In the genomic region with DNA sequence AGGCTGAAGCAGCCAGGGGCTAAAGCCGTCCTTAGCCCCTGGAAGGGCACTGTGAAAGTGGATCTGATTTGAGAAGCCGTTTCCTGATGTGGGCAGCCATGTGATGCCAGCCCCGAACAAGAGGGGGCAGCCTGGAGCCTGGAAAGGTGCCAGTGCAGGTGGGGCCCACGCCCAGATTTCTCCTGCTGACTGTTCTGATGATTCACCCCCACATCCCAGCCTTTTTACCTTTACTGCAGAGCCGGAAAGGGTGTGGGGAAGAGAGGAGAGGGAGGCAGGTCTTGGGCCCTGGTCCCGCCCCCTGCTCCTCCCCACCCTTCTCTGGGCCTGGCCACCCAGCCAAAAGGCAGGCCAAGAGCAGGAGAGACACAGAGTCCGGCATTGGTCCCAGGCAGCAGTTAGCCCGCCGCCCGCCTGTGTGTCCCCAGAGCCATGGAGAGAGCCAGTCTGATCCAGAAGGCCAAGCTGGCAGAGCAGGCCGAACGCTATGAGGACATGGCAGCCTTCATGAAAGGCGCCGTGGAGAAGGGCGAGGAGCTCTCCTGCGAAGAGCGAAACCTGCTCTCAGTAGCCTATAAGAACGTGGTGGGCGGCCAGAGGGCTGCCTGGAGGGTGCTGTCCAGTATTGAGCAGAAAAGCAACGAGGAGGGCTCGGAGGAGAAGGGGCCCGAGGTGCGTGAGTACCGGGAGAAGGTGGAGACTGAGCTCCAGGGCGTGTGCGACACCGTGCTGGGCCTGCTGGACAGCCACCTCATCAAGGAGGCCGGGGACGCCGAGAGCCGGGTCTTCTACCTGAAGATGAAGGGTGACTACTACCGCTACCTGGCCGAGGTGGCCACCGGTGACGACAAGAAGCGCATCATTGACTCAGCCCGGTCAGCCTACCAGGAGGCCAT, we compare ENCODE assay signal across 8 cellular contexts. TPM values are rescaled to one million over a fixed set of nuclear protein-coding genes. Genes with fewer than 3 reads are reported as not detected.
DNase-seq lines count a peak whose midpoint lies in the region; ATAC-seq and TF ChIP-seq lines count a peak whose summit lies in the region.

A gene (plus strand): TSS at position 369 of the 896 bp plus-strand sequence. CDS start 64 bp downstream, at position 433.

- ATAC-seq in HG02981 (IDR thresholded peaks at IDR 0.05; ENCODE audit: unreplicated experiment) (no peak), GM21381 (IDR thresholded peaks at IDR 0.05; ENCODE audit: unreplicated experiment) (no peak)

- DNase-seq in cardiac muscle cell (ENCODE audit: low read depth in 1 of 2, low spot score in 1 of 2) (no peak), cardiac septum (ENCODE audit: low spot score) (no peak), NCI-H510A (lab: John Stamatoyannopoulos, UW) (peak; percentile 92), left ventricle myocardium inferior (no peak)
- DNase-seq in activated T-cell treated with anti-CD3 and anti-CD28 coated beads, Interleukin-2, amount 50 U/mL, for 48 hours, result peak; percentile 82 to 83
- peak; percentile 42 for DNase-seq in stimulated activated CD4-positive, alpha-beta T cell treated with anti-CD3 and anti-CD28 coated beads, Interleukin-12 subunit alpha, Interleukin-12 subunit beta, amount 100 ng/mL, for 4 hours

- H3K27ac ChIP-seq in cardiac muscle cell, result no peak within 1 kb of the TSS
- no peak within 1 kb of the TSS for H3K27ac ChIP-seq in left ventricle myocardium inferior (replicated peaks)

- peak; percentile 20 for TF ChIP-seq CTCF in cardiac muscle cell (IDR thresholded peaks at IDR 0.05; ENCODE audit: low read depth, low read length)
- TF ChIP-seq CTCF in left ventricle myocardium inferior (IDR thresholded peaks at IDR 0.05; ENCODE audit: borderline replicate concordance), result no peak

- H3K9me3 ChIP-seq in cardiac muscle cell (ENCODE audit: low read depth) (no peaks in the 10 kb centered on the region), left ventricle myocardium inferior (replicated peaks) (no peaks in the 10 kb centered on the region)

- intact Hi-C loops in cardiac septum (cut with DNase I) (loop anchor here (5.0 kb wide), 1 partner anchor 41 kb away; no protein-coding TSS in a partner anchor), left ventricle myocardium inferior (cut with micrococcal nuclease) (no loop called here)

- H3K4me3 ChIP-seq in cardiac muscle cell, result no peak within 1 kb of the TSS
- H3K4me3 ChIP-seq in left ventricle myocardium inferior, result peak within 1 kb of the TSS; percentile 75

- H3K36me3 ChIP-seq in cardiac muscle cell, result no peaks in the 10 kb centered on the region
- no peaks in the 10 kb centered on the region for H3K36me3 ChIP-seq in left ventricle myocardium inferior

- H3K27me3 ChIP-seq in cardiac muscle cell, result no peaks in the 10 kb centered on the region
- H3K27me3 ChIP-seq in left ventricle myocardium inferior (ENCODE audit: low read depth), result no peaks in the 10 kb centered on the region

- H3K4me1 ChIP-seq in cardiac muscle cell (ENCODE audit: low read depth) (no peaks in the 10 kb centered on the region), left ventricle myocardium inferior (peaks cover 21% of the 10 kb centered on the region)

RNA-seq across cellular contexts. Expression of the gene that starts here (rescaled TPM):
- 0.15 and 0.25 TPM in 2 replicates for total RNA-seq in cardiac muscle cell
- 0.13 TPM in 1 of 2 replicates, not detected in the other for polyA plus RNA-seq in cardiac muscle cell
- not detected for total RNA-seq in cardiac septum
- total RNA-seq in left ventricle myocardium inferior, result 0.16 TPM

Comparison
In these comparisons a context has a peak if more than half of its experiments do, and no peak if none do; other contexts are left out.
1. DNase-seq: peak in NCI-H510A (single experiment), activated T-cell treated with anti-CD3 and anti-CD28 coated beads, Interleukin-2, amount 50 U/mL, for 48 hours (2 of 2) and stimulated activated CD4-positive, alpha-beta T cell treated with anti-CD3 and anti-CD28 coated beads, Interleukin-12 subunit alpha, Interleukin-12 subunit beta, amount 100 ng/mL, for 4 hours (single experiment); none in cardiac muscle cell (0 of 2), cardiac septum (single experiment) and left ventricle myocardium inferior (single experiment).